Comparison of ENCODE assay signal across 6 cellular contexts in genomic region chr17:41784207-41784744, GRCh38. TPM values are rescaled to one million over a fixed set of nuclear protein-coding genes. Genes with fewer than 3 reads are reported as not detected.
A peak's percentile ranks its signal among the peaks of the same experiment; 100 is the strongest.
DNase-seq lines count a peak whose midpoint lies in the region; ATAC-seq and TF ChIP-seq lines count a peak whose summit lies in the region.

No MANE protein-coding gene starts in this region.

- H3K27me3 Mint-ChIP-seq in activated CD4-positive, alpha-beta T cell treated with anti-CD3 and anti-CD28 coated beads, Interleukin-2, amount 10 ng/mL, durations not matched to agents 7 days and 5 days = peaks cover 37% of the 10 kb centered on the region

- no peak for ATAC-seq in GM19395 (IDR thresholded peaks at IDR 0.05; ENCODE audit: unreplicated experiment)

- peak overlapping the region; percentile 97 for H3K27ac ChIP-seq in right atrium auricular region

- TF ChIP-seq CTCF in right atrium auricular region (IDR thresholded peaks at IDR 0.05) = no peak

- H3K4me1 ChIP-seq in right atrium auricular region = peaks cover 0 to 66% of the 10 kb centered on the region in 2 donors

- CTCF ChIA-PET in activated CD4-positive, alpha-beta T cell treated with anti-CD3 and anti-CD28 coated beads, Interleukin-2, amount 10 ng/mL, durations not matched to agents 7 days and 5 days (lab: Charles Lee) = interaction anchor here (0.7 to 1.2 kb wide), 2 partner anchors 10 to 36 kb away, joined by 3 to 4 read pairs; no protein-coding TSS in a partner anchor

- H3K4me1 Mint-ChIP-seq in activated CD4-positive, alpha-beta T cell treated with anti-CD3 and anti-CD28 coated beads, Interleukin-2, amount 10 ng/mL, durations not matched to agents 7 days and 5 days = peaks cover 28% of the 10 kb centered on the region

- DNase-seq in A172 (ENCODE audit: low spot score) (peak; percentile 77), NCI-H510A (lab: John Stamatoyannopoulos, UW) (peak; percentile 56), right atrium auricular region (ENCODE audit: low spot score) (no peak), COLO829 (ENCODE audit: low spot score) (no peak)
- no peak for DNase-seq in activated CD4-positive, alpha-beta T cell treated with anti-CD3 and anti-CD28 coated beads, Interleukin-2, amount 10 ng/mL, durations not matched to agents 7 days and 5 days

- H3K27me3 ChIP-seq in right atrium auricular region = no peaks in the 10 kb centered on the region

- no peaks in the 10 kb centered on the region for H3K36me3 Mint-ChIP-seq in activated CD4-positive, alpha-beta T cell treated with anti-CD3 and anti-CD28 coated beads, Interleukin-2, amount 10 ng/mL, durations not matched to agents 7 days and 5 days (ENCODE audit: low read depth)

- no peak overlapping the region for H3K4me3 Mint-ChIP-seq in activated CD4-positive, alpha-beta T cell treated with anti-CD3 and anti-CD28 coated beads, Interleukin-2, amount 10 ng/mL, durations not matched to agents 7 days and 5 days

- peak overlapping the region; percentile 85 to 90 for H3K4me3 ChIP-seq in right atrium auricular region

- POLR2A ChIA-PET in activated CD4-positive, alpha-beta T cell treated with anti-CD3 and anti-CD28 coated beads, Interleukin-2, amount 10 ng/mL, durations not matched to agents 7 days and 5 days (lab: Charles Lee) = no interaction called here

- no peaks in the 10 kb centered on the region for H3K9me3 ChIP-seq in right atrium auricular region

- H3K36me3 ChIP-seq in right atrium auricular region = no peaks in the 10 kb centered on the region

- no peak overlapping the region for H3K27ac Mint-ChIP-seq in activated CD4-positive, alpha-beta T cell treated with anti-CD3 and anti-CD28 coated beads, Interleukin-2, amount 10 ng/mL, durations not matched to agents 7 days and 5 days

- no peaks in the 10 kb centered on the region for H3K9me3 Mint-ChIP-seq in activated CD4-positive, alpha-beta T cell treated with anti-CD3 and anti-CD28 coated beads, Interleukin-2, amount 10 ng/mL, durations not matched to agents 7 days and 5 days

RNA-seq across cellular contexts. Expression of gene JUP, which starts 2.2 kb away (rescaled TPM):
- total RNA-seq in A172 (2014; rRNA removed; shearing (Covaris generic)) = 64.6 and 78.6 TPM in 2 replicates
- total RNA-seq in right atrium auricular region = 100 to 1,000 TPM; 234 to 256 TPM
- under 1 TPM; 0.77 to 0.99 TPM for total RNA-seq in activated CD4-positive, alpha-beta T cell treated with anti-CD3 and anti-CD28 coated beads, Interleukin-2, amount 10 ng/mL, durations not matched to agents 7 days and 5 days

RNA-seq across cellular contexts. Expression of gene P3H4, which starts 27.5 kb away (rescaled TPM):
- total RNA-seq in A172 (2014; rRNA removed; shearing (Covaris generic)) = 66.5 and 71.6 TPM in 2 replicates
- total RNA-seq in right atrium auricular region = 10 to 100 TPM; 15.4 to 16.2 TPM
- 1 to 10 TPM; 1.2 to 2.4 TPM for total RNA-seq in activated CD4-positive, alpha-beta T cell treated with anti-CD3 and anti-CD28 coated beads, Interleukin-2, amount 10 ng/mL, durations not matched to agents 7 days and 5 days

RNA-seq across cellular contexts. Expression of gene FKBP10, which starts 28.5 kb away (rescaled TPM):
- 131 and 139 TPM in 2 replicates for total RNA-seq in A172 (2014; rRNA removed; shearing (Covaris generic))
- 10 to 100 TPM; 24.7 to 35.1 TPM for total RNA-seq in right atrium auricular region
- total RNA-seq in activated CD4-positive, alpha-beta T cell treated with anti-CD3 and anti-CD28 coated beads, Interleukin-2, amount 10 ng/mL, durations not matched to agents 7 days and 5 days = under 1 TPM in 1 of 2 experiments, not detected in 1; 0.44 TPM

RNA-seq across cellular contexts. Expression of gene HAP1, which starts 49.8 kb away (rescaled TPM):
- 0.14 and 0.43 TPM in 2 replicates for total RNA-seq in A172 (2014; rRNA removed; shearing (Covaris generic))
- under 1 TPM in 1 of 2 donors, not detected in 1; 0.08 TPM for total RNA-seq in right atrium auricular region
- under 1 TPM; 0.25 to 0.31 TPM for total RNA-seq in activated CD4-positive, alpha-beta T cell treated with anti-CD3 and anti-CD28 coated beads, Interleukin-2, amount 10 ng/mL, durations not matched to agents 7 days and 5 days

RNA-seq across cellular contexts. Expression of gene NT5C3B, which starts 51.8 kb away (rescaled TPM):
- total RNA-seq in A172 (2014; rRNA removed; shearing (Covaris generic)) = 101 TPM in 2 replicates
- 10 to 100 TPM; 27.1 to 43.3 TPM for total RNA-seq in right atrium auricular region
- total RNA-seq in activated CD4-positive, alpha-beta T cell treated with anti-CD3 and anti-CD28 coated beads, Interleukin-2, amount 10 ng/mL, durations not matched to agents 7 days and 5 days = 10 to 100 TPM; 13.7 to 17.7 TPM

Comparison
In these comparisons a context has a peak if more than half of its experiments do, and no peak if none do; other contexts are left out.
1. DNase-seq: peak in A172 (single experiment) and NCI-H510A (single experiment); none in right atrium auricular region (single experiment), COLO829 (single experiment) and activated CD4-positive, alpha-beta T cell treated with anti-CD3 and anti-CD28 coated beads, Interleukin-2, amount 10 ng/mL, durations not matched to agents 7 days and 5 days (single experiment).
2. RNA of gene JUP, which starts 2.2 kb away (total RNA-seq): 234 to 256 TPM in right atrium auricular region and 64.6 to 78.6 TPM in A172; 0.77 to 0.99 TPM in activated CD4-positive, alpha-beta T cell treated with anti-CD3 and anti-CD28 coated beads, Interleukin-2, amount 10 ng/mL, durations not matched to agents 7 days and 5 days; every median in the first group is over 10 times any median in the second.
3. RNA of gene P3H4, which starts 27.5 kb away (total RNA-seq): 66.5 to 71.6 TPM in A172 and 15.4 to 16.2 TPM in right atrium auricular region; 1.2 to 2.4 TPM in activated CD4-positive, alpha-beta T cell treated with anti-CD3 and anti-CD28 coated beads, Interleukin-2, amount 10 ng/mL, durations not matched to agents 7 days and 5 days; every median in the first group is over 4 times any median in the second.
4. RNA of gene FKBP10, which starts 28.5 kb away (total RNA-seq): 131 to 139 TPM in A172 and 24.7 to 35.1 TPM in right atrium auricular region; 0.44 TPM in activated CD4-positive, alpha-beta T cell treated with anti-CD3 and anti-CD28 coated beads, Interleukin-2, amount 10 ng/mL, durations not matched to agents 7 days and 5 days; every median in the first group is over 10 times any median in the second.